ENCODE assay signal across 23 cellular contexts in genomic region chr5:137280656-137281055, GRCh38.
DNase-seq lines count a peak whose midpoint lies in the region; ATAC-seq and TF ChIP-seq lines count a peak whose summit lies in the region.
"Had no signal": no experiment of that assay in that cellular context is flagged by ENCODE, and none has a peak within 500 bp of the region (broad histone marks: within the 10 kb centered on the region; RNA-seq: fewer than 3 reads in every experiment).

No MANE protein-coding gene starts in this region.

- H3K4me1 Mint-ChIP-seq in MCF 10A (ENCODE audit: insufficient read depth, unreplicated experiment) = peaks cover 9% of the 10 kb centered on the region
- H3K4me1 Mint-ChIP-seq in activated T-helper 1 cell treated with anti-CD3 and anti-CD28 coated beads, Interleukin-12 subunit alpha, Interleukin-12 subunit beta, Interleukin-2, Interleukin-4 antibody, amounts not matched to agents 30 ng/mL and 10 ng/mL and 1 ng/mL, durations not matched to agents 14 hours and 24 hours and 36 hours (ENCODE audit: low read depth) = no peaks in the 10 kb centered on the region

- no peaks in the 10 kb centered on the region for H3K27me3 ChIP-seq in mammary epithelial cell (ENCODE audit: insufficient read depth, low read length)
- no peaks in the 10 kb centered on the region for H3K27me3 ChIP-seq in PC-3 (ENCODE audit: low read length)

- H2AFZ ChIP-seq in mammary epithelial cell (ENCODE audit: low read depth, low read length) (no peak overlapping the region), PC-3 (ENCODE audit: low read length) (no peak overlapping the region)
- H2AFZ ChIP-seq: PC-9 had no signal

- H3K4me1 ChIP-seq in mammary epithelial cell (ENCODE audit: insufficient read depth, low read length) = no peaks in the 10 kb centered on the region
- H3K4me1 ChIP-seq in PC-3 (ENCODE audit: insufficient read depth, low read length) = peaks cover 30% of the 10 kb centered on the region

- H3K79me2 ChIP-seq in mammary epithelial cell (ENCODE audit: insufficient read depth, low read length) (no peaks in the 10 kb centered on the region), PC-3 (ENCODE audit: low read length) (no peaks in the 10 kb centered on the region)

- H4K20me1 ChIP-seq in mammary epithelial cell (ENCODE audit: insufficient read depth, low read length) (no peaks in the 10 kb centered on the region), PC-3 (ENCODE audit: low read length) (no peaks in the 10 kb centered on the region)

- ATAC-seq in PC-3 (peak; percentile 65), HG03354 (IDR thresholded peaks at IDR 0.05; ENCODE audit: poor library complexity, severe bottlenecking, unreplicated experiment) (no peak)
- ATAC-seq: CD8-positive, alpha-beta T cell; HepG2 had no signal

- no peaks in the 10 kb centered on the region for H3K9me3 ChIP-seq in mammary epithelial cell (replicated peaks; ENCODE audit: insufficient read depth, low read length)
- no peaks in the 10 kb centered on the region for H3K9me3 ChIP-seq in PC-3 (ENCODE audit: low read length)

- BruUV-seq in MCF 10A (replicated peaks; lab: Mats Ljungman, UMichigan) = no TSS peak
- BruUV-seq in mammary epithelial cell (replicated peaks; lab: Mats Ljungman, UMichigan) = no TSS peak
- no TSS peak for BruUV-seq in PC-3 (replicated peaks; lab: Mats Ljungman, UMichigan)

- H3K36me3 ChIP-seq in mammary epithelial cell (ENCODE audit: insufficient read depth, low read length) (no peaks in the 10 kb centered on the region), PC-3 (ENCODE audit: low read depth, low read length) (no peaks in the 10 kb centered on the region)

- H3K4me3 ChIP-seq in mammary epithelial cell (replicated peaks in 1 of 3; ENCODE audit: insufficient read depth in 1 of 3, low read depth in 2 of 3, low read length in 3 of 3) = no peak overlapping the region
- no peak overlapping the region for H3K4me3 ChIP-seq in PC-3 (ENCODE audit: low read length)
- H3K4me3 ChIP-seq: PC-9, SK-N-MC had no signal

- H3K9me2 ChIP-seq in PC-3 (replicated peaks; ENCODE audit: low read length) = no peaks in the 10 kb centered on the region

- dilution Hi-C loops in mammary epithelial cell (cut with HindIII; ENCODE audit: low sequenced_read_pairs) = no loop called here

- no peak for DNase-seq in MCF 10A (ENCODE audit: unreplicated experiment)
- no peak for DNase-seq in mammary epithelial cell
- peak; percentile 44 for DNase-seq in PC-3
- DNase-seq in iPS-NIHi7 (ENCODE audit: extremely low spot score) = peak; percentile 56
- no peak for DNase-seq in NCI-H2081 (lab: John Stamatoyannopoulos, UW)
- DNase-seq in stimulated activated CD4-positive, alpha-beta T cell treated with anti-CD3 and anti-CD28 coated beads, Interleukin-2, amount 100 ng/mL, for 24 hours = no peak
- DNase-seq in activated T-helper 1 cell treated with anti-CD3 and anti-CD28 coated beads, Interleukin-12 subunit alpha, Interleukin-12 subunit beta, Interleukin-2, Interleukin-4 antibody, amounts not matched to agents 30 ng/mL and 10 ng/mL and 1 ng/mL, durations not matched to agents 14 hours and 24 hours and 36 hours (ENCODE audit: low spot score) = no peak
- DNase-seq: AML-193; CD8-positive, alpha-beta T cell; DMS153; GDM1; KBM-7; NCI-H1092 treated with DMSO at 0.1 percent for 48 hours; NCI-H2029 treated with DMSO at 0.1 percent for 48 hours; NCI-H446; NCI-H526; PC-9; RPMI8226; SW 1271 had no signal

- CTCF ChIA-PET in MCF 10A (lab: Yijun Ruan, JAX) = interaction anchor here (3.6 kb wide), 1 partner anchor 40 kb away, joined by 24 read pairs; no protein-coding TSS in a partner anchor
- CTCF ChIA-PET in mammary epithelial cell (lab: Charles Lee; ENCODE audit: low non-redundant PET) = no interaction called here
- CTCF ChIA-PET in PC-3 (lab: Charles Lee) = no interaction called here

- peak overlapping the region; percentile 23 for H3K27ac Mint-ChIP-seq in MCF 10A (ENCODE audit: low read depth, unreplicated experiment)
- no peak overlapping the region for H3K27ac Mint-ChIP-seq in activated T-helper 1 cell treated with anti-CD3 and anti-CD28 coated beads, Interleukin-12 subunit alpha, Interleukin-12 subunit beta, Interleukin-2, Interleukin-4 antibody, amounts not matched to agents 30 ng/mL and 10 ng/mL and 1 ng/mL, durations not matched to agents 14 hours and 24 hours and 36 hours
- H3K27ac Mint-ChIP-seq: CD8-positive, alpha-beta T cell had no signal

- no peaks in the 10 kb centered on the region for H3K27me3 Mint-ChIP-seq in MCF 10A (ENCODE audit: insufficient read depth, unreplicated experiment)
- no peaks in the 10 kb centered on the region for H3K27me3 Mint-ChIP-seq in activated T-helper 1 cell treated with anti-CD3 and anti-CD28 coated beads, Interleukin-12 subunit alpha, Interleukin-12 subunit beta, Interleukin-2, Interleukin-4 antibody, amounts not matched to agents 30 ng/mL and 10 ng/mL and 1 ng/mL, durations not matched to agents 14 hours and 24 hours and 36 hours (ENCODE audit: insufficient read depth)

- WGBS in mammary epithelial cell (ENCODE audit: low coverage, missing lambda C conversion rate) = 61% methylated on average over 3 of the region's 3 CpGs

- no peak overlapping the region for H3K9ac ChIP-seq in mammary epithelial cell (ENCODE audit: insufficient read depth, low read length)
- no peak overlapping the region for H3K9ac ChIP-seq in PC-3 (ENCODE audit: low read length)

- POLR2A ChIA-PET in MCF 10A (lab: Yijun Ruan, JAX) (interaction anchor here (1.3 kb wide), 1 partner anchor 8 kb away, joined by 3 read pairs; no protein-coding TSS in a partner anchor), PC-3 (lab: Charles Lee; ENCODE audit: unreplicated experiment) (no interaction called here)

- in situ Hi-C loops in mammary epithelial cell (cut with MboI; ENCODE audit: low sequenced_read_pairs in 2 of 2) = no loop called here

- no peaks in the 10 kb centered on the region for H3F3A ChIP-seq in PC-3 (ENCODE audit: low read length, unreplicated experiment)

- intact Hi-C loops in MCF 10A (cut with micrococcal nuclease) (no loop called here), mammary epithelial cell (cut with micrococcal nuclease) (no loop called here), PC-3 (cut with micrococcal nuclease) (no loop called here)
- intact Hi-C loops in activated T-helper 1 cell treated with anti-CD3 and anti-CD28 coated beads, Interleukin-12 subunit alpha, Interleukin-12 subunit beta, Interleukin-2, Interleukin-4 antibody, amounts not matched to agents 30 ng/mL and 10 ng/mL and 1 ng/mL, durations not matched to agents 14 hours and 24 hours and 36 hours (cut with micrococcal nuclease) = no loop called here

- H3K4me3 Mint-ChIP-seq in MCF 10A (ENCODE audit: unreplicated experiment) = no peak overlapping the region
- H3K4me3 Mint-ChIP-seq in activated T-helper 1 cell treated with anti-CD3 and anti-CD28 coated beads, Interleukin-12 subunit alpha, Interleukin-12 subunit beta, Interleukin-2, Interleukin-4 antibody, amounts not matched to agents 30 ng/mL and 10 ng/mL and 1 ng/mL, durations not matched to agents 14 hours and 24 hours and 36 hours = no peak overlapping the region
- H3K4me3 Mint-ChIP-seq: CD8-positive, alpha-beta T cell had no signal

- H3K9me3 Mint-ChIP-seq in MCF 10A (ENCODE audit: unreplicated experiment) = no peaks in the 10 kb centered on the region
- no peaks in the 10 kb centered on the region for H3K9me3 Mint-ChIP-seq in activated T-helper 1 cell treated with anti-CD3 and anti-CD28 coated beads, Interleukin-12 subunit alpha, Interleukin-12 subunit beta, Interleukin-2, Interleukin-4 antibody, amounts not matched to agents 30 ng/mL and 10 ng/mL and 1 ng/mL, durations not matched to agents 14 hours and 24 hours and 36 hours
- H3K9me3 Mint-ChIP-seq: CD8-positive, alpha-beta T cell had no signal

- no peak overlapping the region for H3K27ac ChIP-seq in mammary epithelial cell (ENCODE audit: insufficient read depth, low read depth, low read length)
- no peak overlapping the region for H3K27ac ChIP-seq in PC-3 (ENCODE audit: low read length)
- H3K27ac ChIP-seq: 22Rv1, PC-9, SK-N-MC had no signal

- TF ChIP-seq CTCF in MCF 10A (IDR thresholded peaks at IDR 0.05; ENCODE audit: unreplicated experiment) (no peak), mammary epithelial cell (conservative IDR thresholded peaks at IDR 0.05 in 1 of 2, IDR thresholded peaks at IDR 0.05 in 1 of 2; ENCODE audit: extremely low read depth in 1 of 2, insufficient read depth in 1 of 2, low read depth in 1 of 2, low read length in 2 of 2) (no peak), PC-3 (conservative IDR thresholded peaks at IDR 0.05; ENCODE audit: low read depth, low read length) (no peak)

- no peak overlapping the region for H3K4me2 ChIP-seq in mammary epithelial cell (ENCODE audit: insufficient read depth, low read depth, low read length)
- peak overlapping the region; percentile 44 for H3K4me2 ChIP-seq in PC-3 (ENCODE audit: low read length)
- H3K4me2 ChIP-seq: PC-9 had no signal

- H3K36me3 Mint-ChIP-seq in MCF 10A (ENCODE audit: insufficient read depth, unreplicated experiment) = no peaks in the 10 kb centered on the region
- H3K36me3 Mint-ChIP-seq in activated T-helper 1 cell treated with anti-CD3 and anti-CD28 coated beads, Interleukin-12 subunit alpha, Interleukin-12 subunit beta, Interleukin-2, Interleukin-4 antibody, amounts not matched to agents 30 ng/mL and 10 ng/mL and 1 ng/mL, durations not matched to agents 14 hours and 24 hours and 36 hours (ENCODE audit: low read depth) = no peaks in the 10 kb centered on the region
- H3K36me3 Mint-ChIP-seq: CD8-positive, alpha-beta T cell had no signal

Comparison
In these comparisons a context has a peak if more than half of its experiments do, and no peak if none do; other contexts are left out.
1. DNase-seq: peak in PC-3 (single experiment) and iPS-NIHi7 (single experiment); none in MCF 10A (single experiment), mammary epithelial cell (single experiment), NCI-H2081 (0 of 2), stimulated activated CD4-positive, alpha-beta T cell treated with anti-CD3 and anti-CD28 coated beads, Interleukin-2, amount 100 ng/mL, for 24 hours (0 of 2) and activated T-helper 1 cell treated with anti-CD3 and anti-CD28 coated beads, Interleukin-12 subunit alpha, Interleukin-12 subunit beta, Interleukin-2, Interleukin-4 antibody, amounts not matched to agents 30 ng/mL and 10 ng/mL and 1 ng/mL, durations not matched to agents 14 hours and 24 hours and 36 hours (single experiment).